12 cellular contexts compared by ENCODE assay signal in the genomic region with DNA sequence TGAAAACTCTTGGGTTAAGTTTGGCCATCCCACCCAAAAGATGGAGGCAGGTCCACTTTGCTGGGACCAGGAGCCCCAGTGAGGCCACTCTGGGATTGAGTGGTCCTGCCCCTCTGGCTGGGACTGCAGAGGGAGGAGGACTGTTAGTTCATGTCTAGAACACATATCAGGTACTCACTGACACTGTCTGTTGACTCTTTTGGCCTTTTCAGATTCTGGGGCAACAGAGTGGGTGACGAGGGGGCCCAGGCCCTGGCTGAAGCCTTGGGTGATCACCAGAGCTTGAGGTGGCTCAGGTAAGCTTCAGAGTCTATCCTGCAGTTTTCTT. TPM values are rescaled to one million over a fixed set of nuclear protein-coding genes. Genes with fewer than 3 reads are reported as not detected.
"Had no signal": no experiment of that assay in that cellular context is flagged by ENCODE, and none has a peak within 500 bp of the region (broad histone marks: within the 10 kb centered on the region; RNA-seq: fewer than 3 reads in every experiment).

No MANE protein-coding gene starts in this region.

- H3K27ac Mint-ChIP-seq: activated naive CD4-positive, alpha-beta T cell treated with anti-CD3 and anti-CD28 coated beads, Interleukin-2, amount 10 ng/mL, durations not matched to agents 7 days and 5 days; stimulated activated memory B cell treated with anti-CD40 and anti-IgM and Interleukin-4, amounts not matched to agents 10 μg/mL and 1 μg/mL and 100 μg/mL, for 72 hours had no signal

- DNase-seq: activated CD4-positive, alpha-beta T cell treated with anti-CD3 and anti-CD28 coated beads, Interleukin-2, amount 10 ng/mL, durations not matched to agents 24 days and 14 days; activated naive CD4-positive, alpha-beta T cell treated with anti-CD3 and anti-CD28 coated beads, Interleukin-2, amount 10 ng/mL, durations not matched to agents 7 days and 5 days; left ventricle myocardium superior; right lobe of liver; SK-N-SH; stimulated activated CD4-positive, alpha-beta T cell treated with anti-CD3 and anti-CD28 coated beads, Interleukin-4, amount 100 ng/mL, for 24 hours had no signal

- H3K27me3 Mint-ChIP-seq: activated CD4-positive, alpha-beta T cell treated with anti-CD3 and anti-CD28 coated beads, Interleukin-2, amount 10 ng/mL, durations not matched to agents 24 days and 14 days; activated naive CD4-positive, alpha-beta T cell treated with anti-CD3 and anti-CD28 coated beads, Interleukin-2, amount 10 ng/mL, durations not matched to agents 7 days and 5 days; stimulated activated memory B cell treated with anti-CD40 and anti-IgM and Interleukin-4, amounts not matched to agents 10 μg/mL and 1 μg/mL and 100 μg/mL, for 72 hours had no signal

- H3K79me2 ChIP-seq: parathyroid adenoma had no signal

- H3K9me3 ChIP-seq: ascending aorta, esophagus muscularis mucosa, right lobe of liver, SK-N-SH had no signal

- H3K27ac ChIP-seq: ascending aorta, coronary artery, esophagus muscularis mucosa, parathyroid adenoma, right lobe of liver had no signal

- H3K4me2 ChIP-seq: SK-N-SH, smooth muscle cell had no signal

- H3K9me2 ChIP-seq: SK-N-SH had no signal

- H2AFZ ChIP-seq: parathyroid adenoma had no signal

- H3K27me3 ChIP-seq: ascending aorta, esophagus muscularis mucosa, right lobe of liver had no signal

- H3K4me1 ChIP-seq: ascending aorta, parathyroid adenoma, right lobe of liver had no signal

- H3K4me3 Mint-ChIP-seq: activated CD4-positive, alpha-beta T cell treated with anti-CD3 and anti-CD28 coated beads, Interleukin-2, amount 10 ng/mL, durations not matched to agents 24 days and 14 days; activated naive CD4-positive, alpha-beta T cell treated with anti-CD3 and anti-CD28 coated beads, Interleukin-2, amount 10 ng/mL, durations not matched to agents 7 days and 5 days; stimulated activated memory B cell treated with anti-CD40 and anti-IgM and Interleukin-4, amounts not matched to agents 10 μg/mL and 1 μg/mL and 100 μg/mL, for 72 hours had no signal

- H3K36me3 ChIP-seq: ascending aorta, right lobe of liver had no signal

- ATAC-seq: left ventricle myocardium superior; stimulated activated memory B cell treated with anti-CD40 and anti-IgM and Interleukin-4, amounts not matched to agents 10 μg/mL and 1 μg/mL and 100 μg/mL, for 72 hours had no signal

- H3K4me3 ChIP-seq: ascending aorta, coronary artery, esophagus muscularis mucosa, right lobe of liver, smooth muscle cell had no signal

RNA-seq across cellular contexts. Expression of a gene that starts 29.0 kb away (rescaled TPM):
- polyA plus RNA-seq: SK-N-SH, smooth muscle cell had no signal

RNA-seq across cellular contexts. Expression of a gene that starts 41.3 kb away (rescaled TPM):
- total RNA-seq: smooth muscle cell had no signal
- polyA plus RNA-seq: SK-N-SH, smooth muscle cell had no signal
